ENCODE assay signal across 21 cellular contexts in genomic region chr5:140133514-140134167, GRCh38.
"Had no signal": no experiment of that assay in that cellular context is flagged by ENCODE, and none has a peak within 500 bp of the region (broad histone marks: within the 10 kb centered on the region; RNA-seq: fewer than 3 reads in every experiment).

No MANE protein-coding gene starts in this region.

- H3K36me3 ChIP-seq: cardiac muscle cell, left ventricle myocardium inferior, neutrophil, pancreas, suprapubic skin had no signal

- H3K27me3 Mint-ChIP-seq: activated CD4-positive, alpha-beta memory T cell treated with anti-CD3 and anti-CD28 coated beads, Interleukin-2, amount 10 ng/mL, durations not matched to agents 7 days and 5 days; activated CD4-positive, alpha-beta T cell treated with anti-CD3 and anti-CD28 coated beads for 36 hours; activated naive CD8-positive, alpha-beta T cell treated with anti-CD3 and anti-CD28 coated beads for 36 hours; memory B cell; naive B cell; stimulated activated naive CD8-positive, alpha-beta T cell treated with anti-CD3 and anti-CD28 coated beads, Interleukin-15, amount 100 ng/mL, for 72 hours had no signal

- H3K9me3 Mint-ChIP-seq: activated CD4-positive, alpha-beta memory T cell treated with anti-CD3 and anti-CD28 coated beads, Interleukin-2, amount 10 ng/mL, durations not matched to agents 7 days and 5 days; activated naive CD8-positive, alpha-beta T cell treated with anti-CD3 and anti-CD28 coated beads for 36 hours; activated T-helper 1 cell treated with anti-CD3 and anti-CD28 coated beads, Interleukin-12 subunit alpha, Interleukin-12 subunit beta, Interleukin-2, Interleukin-4 antibody, amounts not matched to agents 30 ng/mL and 10 ng/mL and 1 ng/mL, durations not matched to agents 14 hours and 24 hours and 36 hours; memory B cell; naive B cell; stimulated activated naive CD8-positive, alpha-beta T cell treated with anti-CD3 and anti-CD28 coated beads, Interleukin-15, amount 100 ng/mL, for 72 hours; type B pancreatic cell; WTC11 had no signal

- DNase-seq: activated CD4-positive, alpha-beta memory T cell treated with anti-CD3 and anti-CD28 coated beads, Interleukin-2, amount 10 ng/mL, durations not matched to agents 7 days and 5 days; activated CD4-positive, alpha-beta T cell treated with anti-CD3 and anti-CD28 coated beads for 36 hours; activated naive CD4-positive, alpha-beta T cell; activated naive CD8-positive, alpha-beta T cell treated with anti-CD3 and anti-CD28 coated beads for 36 hours; amniotic stem cell; left ventricle myocardium inferior; mucosa of descending colon; naive B cell; pancreas; stimulated activated CD4-positive, alpha-beta T cell treated with anti-CD3 and anti-CD28 coated beads, Interleukin-4, amount 100 ng/mL, for 1 hour; stimulated activated naive CD8-positive, alpha-beta T cell treated with anti-CD3 and anti-CD28 coated beads, Interleukin-15, amount 100 ng/mL, for 72 hours had no signal

- H3K4me3 Mint-ChIP-seq: activated CD4-positive, alpha-beta memory T cell treated with anti-CD3 and anti-CD28 coated beads, Interleukin-2, amount 10 ng/mL, durations not matched to agents 7 days and 5 days; activated CD4-positive, alpha-beta T cell treated with anti-CD3 and anti-CD28 coated beads for 36 hours; activated naive CD8-positive, alpha-beta T cell treated with anti-CD3 and anti-CD28 coated beads for 36 hours; activated T-helper 1 cell treated with anti-CD3 and anti-CD28 coated beads, Interleukin-12 subunit alpha, Interleukin-12 subunit beta, Interleukin-2, Interleukin-4 antibody, amounts not matched to agents 30 ng/mL and 10 ng/mL and 1 ng/mL, durations not matched to agents 14 hours and 24 hours and 36 hours; memory B cell; naive B cell; stimulated activated naive CD8-positive, alpha-beta T cell treated with anti-CD3 and anti-CD28 coated beads, Interleukin-15, amount 100 ng/mL, for 72 hours; type B pancreatic cell; WTC11 had no signal

- H3K27me3 ChIP-seq: neutrophil, pancreas, suprapubic skin had no signal

- H3K27ac Mint-ChIP-seq: activated CD4-positive, alpha-beta memory T cell treated with anti-CD3 and anti-CD28 coated beads, Interleukin-2, amount 10 ng/mL, durations not matched to agents 7 days and 5 days; activated CD4-positive, alpha-beta T cell treated with anti-CD3 and anti-CD28 coated beads for 36 hours; activated T-helper 1 cell treated with anti-CD3 and anti-CD28 coated beads, Interleukin-12 subunit alpha, Interleukin-12 subunit beta, Interleukin-2, Interleukin-4 antibody, amounts not matched to agents 30 ng/mL and 10 ng/mL and 1 ng/mL, durations not matched to agents 14 hours and 24 hours and 36 hours; memory B cell; type B pancreatic cell; WTC11 had no signal

- H3K27ac ChIP-seq: cardiac muscle cell, epithelial cell of prostate, neutrophil, pancreas, suprapubic skin had no signal

- H3K9me3 ChIP-seq: left ventricle myocardium inferior, mucosa of descending colon, neutrophil, pancreas, suprapubic skin had no signal

- H3K4me3 ChIP-seq: cardiac muscle cell, left ventricle myocardium inferior, mucosa of descending colon, pancreas, smooth muscle cell, suprapubic skin had no signal

- ATAC-seq: activated CD4-positive, alpha-beta T cell treated with anti-CD3 and anti-CD28 coated beads for 36 hours; mucosa of descending colon; pancreas; sciatic nerve; stimulated activated naive CD8-positive, alpha-beta T cell treated with anti-CD3 and anti-CD28 coated beads, Interleukin-15, amount 100 ng/mL, for 72 hours; WTC11 had no signal

- H3K36me3 Mint-ChIP-seq: activated naive CD8-positive, alpha-beta T cell treated with anti-CD3 and anti-CD28 coated beads for 36 hours; memory B cell; naive B cell; type B pancreatic cell; WTC11 had no signal
